Comparison of ENCODE assay signal across 23 cellular contexts in the genomic region with DNA sequence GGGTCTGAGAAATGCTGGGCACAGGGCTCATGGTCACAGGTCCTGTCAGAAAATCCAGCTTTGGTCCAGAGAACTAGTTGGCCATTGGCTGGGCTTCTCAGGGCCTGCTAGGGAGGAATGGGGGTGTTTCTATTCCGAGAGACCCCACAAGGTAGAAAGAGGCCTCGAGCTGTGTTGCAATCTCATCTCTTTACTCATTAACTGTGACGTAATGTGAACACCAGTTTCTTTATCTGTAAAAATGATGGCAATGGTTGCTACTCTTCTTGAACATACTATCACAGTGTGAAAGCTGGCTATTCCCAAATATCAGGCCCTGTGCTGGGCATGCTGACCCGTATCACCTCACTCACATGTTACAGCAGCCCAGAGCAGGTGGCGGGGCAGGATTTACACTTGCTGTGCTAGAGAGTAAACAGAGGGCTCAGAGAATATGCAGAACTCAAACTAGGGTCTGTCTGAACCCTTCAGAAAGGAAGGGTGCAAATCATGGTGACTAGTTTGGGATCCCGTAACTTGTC. TPM values are rescaled to one million over a fixed set of nuclear protein-coding genes. Genes with fewer than 3 reads are reported as not detected.
DNase-seq lines count a peak whose midpoint lies in the region; ATAC-seq and TF ChIP-seq lines count a peak whose summit lies in the region.
"Had no signal": no experiment of that assay in that cellular context is flagged by ENCODE, and none has a peak within 500 bp of the region (broad histone marks: within the 10 kb centered on the region; RNA-seq: fewer than 3 reads in every experiment).

No MANE protein-coding gene starts in this region.

- H3K4me3 ChIP-seq in GM23248, result no peak overlapping the region
- no peak overlapping the region for H3K4me3 ChIP-seq in RWPE2 (ENCODE audit: severe bottlenecking)
- H3K4me3 ChIP-seq in hepatocyte, result no peak overlapping the region
- H3K4me3 ChIP-seq: esophagus squamous epithelium, upper lobe of left lung had no signal

- no peak overlapping the region; the same call in 1 of the 2 replicates for H3K27ac ChIP-seq in GM23248
- H3K27ac ChIP-seq in RWPE2 (ENCODE audit: poor library complexity, severe bottlenecking), result peak overlapping the region; percentile 96
- peak overlapping the region; percentile 77 for H3K27ac ChIP-seq in hepatocyte
- H3K27ac ChIP-seq: upper lobe of left lung, VCaP had no signal

- no peak overlapping the region for H3K9ac ChIP-seq in GM23248

- H3K4me2 ChIP-seq in GM23248 (ENCODE audit: unreplicated experiment), result peak overlapping the region; percentile 52
- peak overlapping the region; percentile 28 for H3K4me2 ChIP-seq in hepatocyte

- TF ChIP-seq CTCF in RWPE2 (IDR thresholded peaks at IDR 0.05; ENCODE audit: poor library complexity, severe bottlenecking) (no peak), hepatocyte (IDR thresholded peaks at IDR 0.05; ENCODE audit: poor library complexity) (no peak)

- H4K20me1 ChIP-seq in GM23248 (ENCODE audit: insufficient read depth), result no peaks in the 10 kb centered on the region
- H4K20me1 ChIP-seq in hepatocyte (ENCODE audit: insufficient read depth, poor library complexity, severe bottlenecking), result no peaks in the 10 kb centered on the region

- in situ Hi-C loops in GM23248 (cut with MboI), result no loop called here

- H3K9me3 ChIP-seq in GM23248 (ENCODE audit: low read depth) (no peaks in the 10 kb centered on the region), RWPE2 (ENCODE audit: severe bottlenecking) (no peaks in the 10 kb centered on the region), hepatocyte (ENCODE audit: low read depth) (no peaks in the 10 kb centered on the region)
- H3K9me3 ChIP-seq: esophagus squamous epithelium, upper lobe of left lung had no signal

- H3K79me2 ChIP-seq in GM23248 (ENCODE audit: insufficient read depth) (0 out of 2 replicates have a peak, but pooled peaks cover 10% of the 10 kb centered on the region), hepatocyte (peaks cover 5% of the 10 kb centered on the region)

- peaks cover 59% of the 10 kb centered on the region for H3F3A ChIP-seq in GM23248 (ENCODE audit: insufficient read depth)

- no peak for ATAC-seq in RWPE2 (ENCODE audit: low read depth)
- no peak for ATAC-seq in HG03521 (IDR thresholded peaks at IDR 0.05; ENCODE audit: unreplicated experiment)
- ATAC-seq in GM18502 (IDR thresholded peaks at IDR 0.05; ENCODE audit: poor library complexity, unreplicated experiment), result no peak
- ATAC-seq: left ventricle myocardium superior, right cardiac atrium had no signal

- no peaks in the 10 kb centered on the region for H3K36me3 ChIP-seq in GM23248 (ENCODE audit: low read depth)
- H3K36me3 ChIP-seq in RWPE2 (ENCODE audit: low read depth), result peaks cover 29% of the 10 kb centered on the region
- no peaks in the 10 kb centered on the region for H3K36me3 ChIP-seq in hepatocyte (replicated peaks; ENCODE audit: insufficient read depth, low read depth)

- no peaks in the 10 kb centered on the region for H3K9me2 ChIP-seq in GM23248 (ENCODE audit: insufficient read depth)
- no peaks in the 10 kb centered on the region for H3K9me2 ChIP-seq in hepatocyte (replicated peaks; ENCODE audit: insufficient read depth)

- WGBS in GM23248 (ENCODE audit: low coverage in 1 of 2, low lambda C conversion rate in 2 of 2, missing lambda C conversion rate in 2 of 2), 2 experiments, result 81 to 84% methylated on average over 6 of the region's 6 CpGs
- 73% methylated on average over 6 of the region's 6 CpGs for WGBS in hepatocyte (ENCODE audit: low lambda C conversion rate, missing lambda C conversion rate)

- no peak overlapping the region for H2AFZ ChIP-seq in GM23248
- no peak overlapping the region for H2AFZ ChIP-seq in hepatocyte

- peak; percentile 47 for DNase-seq in GM23248
- no peak for DNase-seq in RWPE2 (ENCODE audit: low spot score)
- no peak for DNase-seq in hepatocyte (ENCODE audit: low spot score)
- DNase-seq in renal cortical epithelial cell (ENCODE audit: low read depth), result peak; percentile 49
- DNase-seq in NCI-H2107 treated with DMSO at 0.1 percent for 48 hours (lab: John Stamatoyannopoulos, UW; ENCODE audit: unreplicated experiment), result no peak
- DNase-seq: activated CD4-positive, alpha-beta T cell treated with anti-CD3 and anti-CD28 coated beads for 4 hours; activated gamma-delta T cell; activated T-cell treated with anti-CD3 and anti-CD28 coated beads, Interleukin-2, amount 50 U/mL, for 1 hour; CD4-positive, alpha-beta T cell; DMS 273 treated with DMSO at 0.1 percent for 48 hours; esophagus squamous epithelium; hypothalamus; left ventricle myocardium superior; NCI-H1417; NCI-H446 treated with DMSO at 0.1 percent for 48 hours; NCI-H82; RPMI8226; stimulated activated CD4-positive, alpha-beta T cell treated with anti-CD3 and anti-CD28 coated beads, Interleukin-2, amount 100 ng/mL, for 48 hours; upper lobe of left lung had no signal

- H3K27me3 ChIP-seq in GM23248 (replicated peaks; ENCODE audit: insufficient read depth) (no peaks in the 10 kb centered on the region), RWPE2 (ENCODE audit: insufficient read depth, poor library complexity, severe bottlenecking) (no peaks in the 10 kb centered on the region), hepatocyte (no peaks in the 10 kb centered on the region)
- H3K27me3 ChIP-seq: esophagus squamous epithelium, upper lobe of left lung had no signal

- H3K4me1 ChIP-seq in GM23248 (ENCODE audit: insufficient read depth) (peaks cover 76% of the 10 kb centered on the region), RWPE2 (ENCODE audit: insufficient read depth, poor library complexity, severe bottlenecking) (peaks cover 59% of the 10 kb centered on the region), hepatocyte (ENCODE audit: insufficient read depth) (peaks cover 60% of the 10 kb centered on the region)

RNA-seq across cellular contexts. Expression of a gene that starts 35.7 kb away (rescaled TPM):
- total RNA-seq in GM23248 (2014; rRNA removed; shearing (Covaris generic)), result 56.6 and 58.2 TPM in 2 replicates
- polyA plus RNA-seq in GM23248 (2016; fragmentation: Nextera tagmentation; extraction: Ambion mirVana) (16.0 and 17.7 TPM in 2 replicates), hepatocyte (10.1 and 10.4 TPM in 2 replicates)
- total RNA-seq in hepatocyte (29.2 and 30.1 TPM in 2 replicates), renal cortical epithelial cell (60.4 and 66.9 TPM in 2 replicates)

Comparison
In these comparisons a context has a peak if more than half of its experiments do, and no peak if none do; other contexts are left out.
1. DNase-seq: peak in GM23248 (single experiment) and renal cortical epithelial cell (single experiment); none in RWPE2 (single experiment), hepatocyte (single experiment) and NCI-H2107 treated with DMSO at 0.1 percent for 48 hours (single experiment).